In the genomic region with DNA sequence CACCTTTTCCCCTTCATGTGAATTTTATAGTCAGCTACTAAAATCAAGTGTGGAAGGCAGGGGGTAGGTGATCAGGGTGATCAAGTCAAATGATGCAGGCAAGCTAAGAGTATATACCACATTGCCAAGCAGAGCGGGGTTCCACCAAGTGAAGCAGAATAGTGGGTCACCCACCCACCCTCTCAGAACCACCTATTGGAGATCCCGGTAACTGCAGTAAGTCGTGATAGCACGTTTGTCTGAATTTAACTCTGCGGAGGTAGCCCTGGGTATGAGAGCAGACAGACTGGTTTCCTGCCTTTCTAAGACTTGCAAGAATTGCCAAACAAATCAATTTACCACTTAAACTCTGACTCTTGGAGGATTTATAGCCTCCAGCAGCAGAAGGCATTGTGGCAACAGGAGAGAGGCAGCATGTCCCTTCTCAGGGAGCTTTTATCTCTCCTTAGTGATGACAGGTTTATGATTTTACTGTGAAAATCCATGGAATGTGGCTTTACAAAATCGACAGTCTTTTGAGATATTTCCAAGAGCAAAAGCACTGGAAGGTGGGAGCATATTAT, we compare ENCODE assay signal across 14 cellular contexts.
"Had no signal": no experiment of that assay in that cellular context is flagged by ENCODE, and none has a peak within 500 bp of the region (broad histone marks: within the 10 kb centered on the region; RNA-seq: fewer than 3 reads in every experiment).

No MANE protein-coding gene starts in this region.

- H3K9me3 ChIP-seq: ascending aorta, psoas muscle, right lobe of liver, transverse colon had no signal

- H3K4me1 ChIP-seq: psoas muscle, right lobe of liver had no signal

- H3K27ac Mint-ChIP-seq: activated naive CD4-positive, alpha-beta T cell treated with anti-CD3 and anti-CD28 coated beads, Interleukin-2, amount 10 ng/mL, durations not matched to agents 7 days and 5 days; activated T-helper 2 cell treated with anti-CD3 and anti-CD28 coated beads, Interferon-gamma antibody, Interleukin-2, Interleukin-4, amounts not matched to agents 10 μg/mL and 5 μg/mL and 100 μg/mL, durations not matched to agents 14 hours and 24 hours and 36 hours; nephron had no signal

- H3K36me3 Mint-ChIP-seq: activated naive CD4-positive, alpha-beta T cell treated with anti-CD3 and anti-CD28 coated beads, Interleukin-2, amount 10 ng/mL, durations not matched to agents 7 days and 5 days had no signal

- DNase-seq: activated CD4-positive, alpha-beta T cell treated with anti-CD3 and anti-CD28 coated beads, Interleukin-2, amount 50 U/mL, for 48 hours; activated naive CD4-positive, alpha-beta T cell treated with anti-CD3 and anti-CD28 coated beads, Interleukin-2, amount 10 ng/mL, durations not matched to agents 7 days and 5 days; activated T-cell treated with anti-CD3 and anti-CD28 coated beads, Interleukin-2, amount 50 U/mL, for 1 hour; hippocampal formation; kidney glomerular epithelial cell; mesenchymal stem cell; psoas muscle; right lobe of liver; stimulated activated naive CD8-positive, alpha-beta T cell treated with anti-CD3 and anti-CD28 coated beads, Interleukin-15, Interleukin-2, amounts not matched to agents 100 U/mL and 50 U/mL, for 24 hours; transverse colon had no signal

- H3K9me3 Mint-ChIP-seq: activated naive CD4-positive, alpha-beta T cell treated with anti-CD3 and anti-CD28 coated beads, Interleukin-2, amount 10 ng/mL, durations not matched to agents 7 days and 5 days; activated T-helper 2 cell treated with anti-CD3 and anti-CD28 coated beads, Interferon-gamma antibody, Interleukin-2, Interleukin-4, amounts not matched to agents 10 μg/mL and 5 μg/mL and 100 μg/mL, durations not matched to agents 14 hours and 24 hours and 36 hours; nephron had no signal

- ATAC-seq: esophagus mucosa; psoas muscle; right lobe of liver; stimulated activated naive CD8-positive, alpha-beta T cell treated with anti-CD3 and anti-CD28 coated beads, Interleukin-15, Interleukin-2, amounts not matched to agents 100 U/mL and 50 U/mL, for 24 hours had no signal

- H3K36me3 ChIP-seq: ascending aorta, right lobe of liver, transverse colon had no signal

- H3K4me3 Mint-ChIP-seq: activated naive CD4-positive, alpha-beta T cell treated with anti-CD3 and anti-CD28 coated beads, Interleukin-2, amount 10 ng/mL, durations not matched to agents 7 days and 5 days; nephron had no signal

- H3K27me3 ChIP-seq: ascending aorta, right lobe of liver, transverse colon had no signal

- H3K27ac ChIP-seq: ascending aorta, psoas muscle, right lobe of liver, transverse colon had no signal

- H3K4me3 ChIP-seq: ascending aorta, psoas muscle, right lobe of liver, transverse colon had no signal

- H3K27me3 Mint-ChIP-seq: activated naive CD4-positive, alpha-beta T cell treated with anti-CD3 and anti-CD28 coated beads, Interleukin-2, amount 10 ng/mL, durations not matched to agents 7 days and 5 days had no signal
